ENCODE assay signal across 8 cellular contexts in the genomic region with DNA sequence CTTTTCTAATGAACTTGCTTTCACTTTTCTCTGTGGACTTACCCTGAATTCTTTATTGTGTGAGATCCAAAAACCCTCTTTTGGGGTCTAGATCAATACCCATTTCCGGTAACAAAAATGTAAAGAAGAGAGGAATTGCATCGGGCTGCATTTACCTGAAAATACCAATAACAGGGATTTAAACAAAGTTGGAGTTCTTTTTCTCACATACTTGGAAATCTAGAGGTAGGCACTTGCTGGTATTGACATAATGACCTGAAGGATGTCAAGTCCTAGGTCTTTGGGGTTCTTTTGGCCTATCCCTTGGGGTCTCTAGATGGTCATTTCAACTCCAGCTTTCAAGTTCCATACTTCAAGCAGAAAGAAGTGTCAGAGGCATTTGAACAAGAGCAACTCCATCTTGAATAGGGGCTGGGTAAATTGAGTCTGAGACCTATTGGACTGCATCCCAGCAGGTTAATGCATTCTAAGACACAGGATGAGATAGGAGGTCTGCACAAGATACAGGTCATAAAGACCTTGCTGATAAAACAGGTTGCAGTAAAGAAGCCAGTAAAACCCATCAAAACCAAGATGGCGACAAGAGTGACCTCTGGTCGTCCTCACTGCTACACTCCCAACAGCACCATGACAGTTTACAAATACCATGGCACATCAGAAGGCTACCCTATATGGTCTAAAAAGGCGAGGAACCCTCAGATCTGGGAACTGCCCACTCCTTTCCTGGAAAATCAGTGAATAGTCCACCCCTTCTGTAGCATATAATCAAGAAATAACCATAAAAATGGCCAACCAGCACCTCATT.
"Had no signal": no experiment of that assay in that cellular context is flagged by ENCODE, and none has a peak within 500 bp of the region (broad histone marks: within the 10 kb centered on the region; RNA-seq: fewer than 3 reads in every experiment).

No MANE protein-coding gene starts in this region.

- H3K4me3 ChIP-seq: GM12878 had no signal

- DNase-seq: GDM1, GF-D8 had no signal

- ATAC-seq: GM12878 had no signal

- FAIRE-seq: G401.6, GM12878, GM12891, GM12892, GM18507, GM19239 had no signal
